ENCODE assay signal across 15 cellular contexts in the genomic region with DNA sequence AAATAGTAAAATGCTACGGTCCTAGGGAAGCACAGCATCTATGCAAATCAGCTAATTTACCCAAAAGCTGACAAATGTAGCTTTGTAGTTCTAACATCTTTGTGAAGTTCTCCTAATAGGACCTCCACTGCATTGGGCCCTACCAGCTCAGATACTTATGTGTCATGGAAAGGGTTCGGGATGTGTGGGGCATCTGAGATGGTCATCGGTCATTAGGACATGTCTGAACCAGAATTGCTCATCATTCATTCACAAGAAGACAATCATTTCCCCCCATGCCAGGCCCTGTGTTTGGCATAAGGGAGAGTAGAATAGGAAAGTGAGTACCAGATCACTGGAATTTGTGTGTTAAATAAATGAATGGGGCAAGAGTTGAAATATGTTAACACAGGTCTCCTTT. TPM values are rescaled to one million over a fixed set of nuclear protein-coding genes. Genes with fewer than 3 reads are reported as not detected.
A peak's percentile ranks its signal among the peaks of the same experiment; 100 is the strongest.
DNase-seq lines count a peak whose midpoint lies in the region; ATAC-seq and TF ChIP-seq lines count a peak whose summit lies in the region.
"Had no signal": no experiment of that assay in that cellular context is flagged by ENCODE, and none has a peak within 500 bp of the region (broad histone marks: within the 10 kb centered on the region; RNA-seq: fewer than 3 reads in every experiment).

No MANE protein-coding gene starts in this region.

- no peaks in the 10 kb centered on the region for H3K27me3 Mint-ChIP-seq in mesothelial cell of epicardium (ENCODE audit: low read depth)
- no peaks in the 10 kb centered on the region for H3K27me3 Mint-ChIP-seq in naive thymus-derived CD4-positive, alpha-beta T cell
- H3K27me3 Mint-ChIP-seq in activated T-cell treated with anti-CD3 and anti-CD28 coated beads, Interleukin-2, amount 50 U/mL, for 24 hours: no peaks in the 10 kb centered on the region
- H3K27me3 Mint-ChIP-seq: activated CD4-positive, alpha-beta T cell treated with anti-CD3 and anti-CD28 coated beads, Interleukin-2, amount 10 ng/mL, durations not matched to agents 7 days and 5 days; B cell; effector memory CD8-positive, alpha-beta T cell; T-cell had no signal

- H3K4me1 ChIP-seq in naive thymus-derived CD4-positive, alpha-beta T cell (ENCODE audit: control insufficient read depth in 2 of 2, insufficient read depth in 2 of 2, low read length in 2 of 2): no peaks in the 10 kb centered on the region
- no peaks in the 10 kb centered on the region for H3K4me1 ChIP-seq in suprapubic skin
- H3K4me1 ChIP-seq: parathyroid adenoma had no signal

- H3K4me3 Mint-ChIP-seq in mesothelial cell of epicardium: no peak overlapping the region
- H3K4me3 Mint-ChIP-seq in naive thymus-derived CD4-positive, alpha-beta T cell: no peak overlapping the region
- no peak overlapping the region for H3K4me3 Mint-ChIP-seq in activated T-cell treated with anti-CD3 and anti-CD28 coated beads, Interleukin-2, amount 50 U/mL, for 24 hours
- H3K4me3 Mint-ChIP-seq: activated CD4-positive, alpha-beta T cell treated with anti-CD3 and anti-CD28 coated beads, Interleukin-2, amount 10 ng/mL, durations not matched to agents 7 days and 5 days; B cell; effector memory CD8-positive, alpha-beta T cell; T-cell had no signal

- CTCF ChIA-PET in naive thymus-derived CD4-positive, alpha-beta T cell (lab: Charles Lee): no interaction called here

- TF ChIP-seq CTCF in mesothelial cell of epicardium (IDR thresholded peaks at IDR 0.05; ENCODE audit: unreplicated experiment): no peak
- no peak for TF ChIP-seq CTCF in suprapubic skin (IDR thresholded peaks at IDR 0.05)

- intact Hi-C loops in naive thymus-derived CD4-positive, alpha-beta T cell (cut with micrococcal nuclease): no loop called here

- H3K27me3 ChIP-seq in naive thymus-derived CD4-positive, alpha-beta T cell (ENCODE audit: control insufficient read depth in 2 of 2, insufficient read depth in 2 of 2, low read length in 2 of 2): no peaks in the 10 kb centered on the region
- H3K27me3 ChIP-seq in suprapubic skin: no peaks in the 10 kb centered on the region

- peak overlapping the region; percentile 27 for H3K27ac Mint-ChIP-seq in mesothelial cell of epicardium
- no peak overlapping the region for H3K27ac Mint-ChIP-seq in naive thymus-derived CD4-positive, alpha-beta T cell
- H3K27ac Mint-ChIP-seq in activated T-cell treated with anti-CD3 and anti-CD28 coated beads, Interleukin-2, amount 50 U/mL, for 24 hours: no peak overlapping the region
- H3K27ac Mint-ChIP-seq: activated CD4-positive, alpha-beta T cell treated with anti-CD3 and anti-CD28 coated beads, Interleukin-2, amount 10 ng/mL, durations not matched to agents 7 days and 5 days; B cell; effector memory CD8-positive, alpha-beta T cell; T-cell had no signal

- no peak for TF ChIP-seq EP300 in suprapubic skin (IDR thresholded peaks at IDR 0.05)

- H3K9me3 Mint-ChIP-seq in mesothelial cell of epicardium: no peaks in the 10 kb centered on the region
- no peaks in the 10 kb centered on the region for H3K9me3 Mint-ChIP-seq in naive thymus-derived CD4-positive, alpha-beta T cell
- no peaks in the 10 kb centered on the region for H3K9me3 Mint-ChIP-seq in activated T-cell treated with anti-CD3 and anti-CD28 coated beads, Interleukin-2, amount 50 U/mL, for 24 hours
- H3K9me3 Mint-ChIP-seq: activated CD4-positive, alpha-beta T cell treated with anti-CD3 and anti-CD28 coated beads, Interleukin-2, amount 10 ng/mL, durations not matched to agents 7 days and 5 days; effector memory CD8-positive, alpha-beta T cell; T-cell had no signal

- H3K4me1 Mint-ChIP-seq in mesothelial cell of epicardium: peaks cover 33% of the 10 kb centered on the region
- peaks cover 0 to 4% (median 2%) of the 10 kb centered on the region in 7 donors for H3K4me1 Mint-ChIP-seq in naive thymus-derived CD4-positive, alpha-beta T cell
- no peaks in the 10 kb centered on the region for H3K4me1 Mint-ChIP-seq in activated T-cell treated with anti-CD3 and anti-CD28 coated beads, Interleukin-2, amount 50 U/mL, for 24 hours (ENCODE audit: low read depth)

- WGBS in suprapubic skin: 71% methylated on average over 3 of the region's 3 CpGs

- DNase-seq in AG08396 (ENCODE audit: low spot score) (peak; percentile 29), NCI-H226 (peak; percentile 65), cerebellar cortex (ENCODE audit: low spot score) (peak; percentile 60), mesothelial cell of epicardium (ENCODE audit: low spot score in 2 of 2, unreplicated experiment in 2 of 2) (no peak), NK-92 (lab: John Stamatoyannopoulos, UW; ENCODE audit: unreplicated experiment) (no peak), suprapubic skin (ENCODE audit: low spot score in 2 of 2) (no peak)
- no peak for DNase-seq in naive thymus-derived CD4-positive, alpha-beta T cell
- no peak for DNase-seq in activated T-cell treated with anti-CD3 and anti-CD28 coated beads, Interleukin-2, amount 50 U/mL, for 24 hours
- DNase-seq: activated CD4-positive, alpha-beta T cell treated with anti-CD3 and anti-CD28 coated beads, Interleukin-2, amount 10 ng/mL, durations not matched to agents 7 days and 5 days; aorta; DMS 273 treated with DMSO at 0.1 percent for 48 hours; effector memory CD8-positive, alpha-beta T cell; T-cell had no signal

- no peak for TF ChIP-seq POLR2A in suprapubic skin (IDR thresholded peaks at IDR 0.05)

- ATAC-seq in naive thymus-derived CD4-positive, alpha-beta T cell: no peak
- ATAC-seq: effector memory CD8-positive, alpha-beta T cell; T-cell had no signal

- H3K27ac ChIP-seq in naive thymus-derived CD4-positive, alpha-beta T cell (ENCODE audit: low read depth, low read length): no peak overlapping the region
- H3K27ac ChIP-seq in suprapubic skin: no peak overlapping the region
- H3K27ac ChIP-seq: parathyroid adenoma had no signal

- no peaks in the 10 kb centered on the region for H3K9me3 ChIP-seq in naive thymus-derived CD4-positive, alpha-beta T cell (ENCODE audit: control insufficient read depth in 2 of 3, low read length in 3 of 3)
- H3K9me3 ChIP-seq in suprapubic skin: no peaks in the 10 kb centered on the region

- H3K4me3 ChIP-seq in naive thymus-derived CD4-positive, alpha-beta T cell (ENCODE audit: low read length): no peak overlapping the region
- H3K4me3 ChIP-seq in suprapubic skin: no peak overlapping the region

- POLR2A ChIA-PET in naive thymus-derived CD4-positive, alpha-beta T cell (lab: Charles Lee): no interaction called here

- peaks cover 0 to 8% (median 3%) of the 10 kb centered on the region in 3 experiments for H3K36me3 ChIP-seq in naive thymus-derived CD4-positive, alpha-beta T cell (ENCODE audit: control insufficient read depth in 2 of 3, insufficient read depth in 3 of 3, low read length in 3 of 3)
- H3K36me3 ChIP-seq in suprapubic skin: peaks cover 4% of the 10 kb centered on the region

- H3K36me3 Mint-ChIP-seq in mesothelial cell of epicardium: no peaks in the 10 kb centered on the region
- H3K36me3 Mint-ChIP-seq in naive thymus-derived CD4-positive, alpha-beta T cell: peaks cover 0 to 9% (median 2%) of the 10 kb centered on the region in 5 donors
- peaks cover 16% of the 10 kb centered on the region for H3K36me3 Mint-ChIP-seq in activated T-cell treated with anti-CD3 and anti-CD28 coated beads, Interleukin-2, amount 50 U/mL, for 24 hours (ENCODE audit: low read depth)

RNA-seq across cellular contexts. Expression of a gene that starts 35.7 kb away (rescaled TPM):
- 29.5 to 32.5 TPM (median 30.9 TPM) in 3 replicates for total RNA-seq in mesothelial cell of epicardium
- total RNA-seq in naive thymus-derived CD4-positive, alpha-beta T cell: 10 to 100 TPM; 21.2 to 43.6 (median 29.5) TPM
- polyA plus RNA-seq in naive thymus-derived CD4-positive, alpha-beta T cell: 10 to 100 TPM; 25.9 to 27.3 TPM
- 10 to 100 TPM; 24.7 to 42.3 (median 31.4) TPM for total RNA-seq in suprapubic skin

Comparison
In these comparisons a context has a peak if more than half of its experiments do, and no peak if none do; other contexts are left out.
1. DNase-seq: peak in AG08396 (single experiment), NCI-H226 (single experiment) and cerebellar cortex (single experiment); none in mesothelial cell of epicardium (0 of 2), NK-92 (single experiment), naive thymus-derived CD4-positive, alpha-beta T cell (0 of 9), suprapubic skin (0 of 2) and activated T-cell treated with anti-CD3 and anti-CD28 coated beads, Interleukin-2, amount 50 U/mL, for 24 hours (single experiment).